In the genomic region with DNA sequence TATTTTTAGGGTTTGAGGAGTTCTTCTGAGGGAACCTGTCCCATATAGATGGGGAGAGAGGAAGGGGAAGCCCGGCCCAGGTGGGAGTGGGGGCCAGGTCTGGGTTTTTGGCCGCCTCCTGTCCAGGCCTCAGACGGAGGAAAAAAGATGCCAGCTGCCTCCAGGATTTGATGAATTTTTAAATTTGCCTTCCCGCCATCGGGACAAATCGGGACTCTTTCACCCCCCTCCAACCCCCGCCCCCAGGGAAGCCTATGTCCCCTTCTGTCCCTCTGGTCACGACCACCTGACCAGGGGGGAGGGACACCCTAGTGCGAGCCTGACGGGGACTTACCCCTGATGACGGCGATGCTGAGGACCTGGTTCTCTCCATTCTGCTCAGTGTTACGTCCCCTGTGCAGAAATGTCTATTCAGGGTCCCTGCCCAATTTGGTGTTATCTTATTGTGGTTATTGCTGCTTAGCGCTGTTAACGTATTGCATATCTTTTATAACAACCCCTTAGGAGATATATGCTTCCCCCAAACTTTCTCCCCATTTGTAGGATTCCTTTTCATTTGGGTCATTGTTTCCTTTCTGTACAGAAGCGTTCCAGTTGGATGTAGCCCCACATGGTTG, we compare ENCODE assay signal across 8 cellular contexts.
DNase-seq lines count a peak whose midpoint lies in the region; ATAC-seq and TF ChIP-seq lines count a peak whose summit lies in the region.

No MANE protein-coding gene starts in this region.

- POLR2A ChIA-PET in HEK293 (lab: Yijun Ruan, JAX): interaction anchor here (0.6 kb wide), 1 partner anchor 349 kb away, joined by 3 read pairs; no protein-coding TSS in a partner anchor

- H3K4me1 Mint-ChIP-seq in T-helper 17 cell: peaks cover 36% of the 10 kb centered on the region

- peaks cover 5% of the 10 kb centered on the region for H3K36me3 Mint-ChIP-seq in T-helper 17 cell (ENCODE audit: low read depth)

- peak overlapping the region; percentile 60; the same call in 1 of the 2 replicates for H3K27ac ChIP-seq in HEK293 (ENCODE audit: extremely low read depth, low read depth, low read length)

- DNase-seq in GM06990 (ENCODE audit: extremely low read depth, insufficient read length) (peak; percentile 24), T-helper 17 cell (no peak), erythroblast (lab: John Stamatoyannopoulos, UW) (peak; percentile 68), myocyte (ENCODE audit: low read depth) (peak; percentile 18), middle frontal gyrus (ENCODE audit: extremely low spot score, low spot score) (no peak)

- H3K27me3 Mint-ChIP-seq in T-helper 17 cell: no peaks in the 10 kb centered on the region

- H3K36me3 ChIP-seq in GM06990 (ENCODE audit: control insufficient read depth, insufficient read depth, low read length) (no peaks in the 10 kb centered on the region), HEK293 (ENCODE audit: control insufficient read depth in 2 of 2, insufficient read depth in 1 of 2, low read length in 2 of 2) (peaks cover 9 to 19% of the 10 kb centered on the region in 2 experiments; a peak in 2 of 3 replicates)

- no peaks in the 10 kb centered on the region for H3K27me3 ChIP-seq in GM06990 (replicated peaks; ENCODE audit: control insufficient read depth, insufficient read depth, low read length)

- TF ChIP-seq POLR2A in erythroblast (IDR thresholded peaks at IDR 0.05; ENCODE audit: low read length): no peak

- H3K4me3 ChIP-seq in GM06990 (replicated peaks; ENCODE audit: low read depth, low read length) (peak overlapping the region; percentile 88), HEK293 (ENCODE audit: low read depth, low read length) (peak overlapping the region; percentile 86)

- TF ChIP-seq CTCF in GM06990 (IDR thresholded peaks at IDR 0.05; ENCODE audit: insufficient read depth, low read length, poor library complexity, severe bottlenecking) (no peak), HEK293 (tag by site-specific recombination; IDR thresholded peaks at IDR 0.05) (no peak)

- peak overlapping the region; percentile 94 for H3K27ac Mint-ChIP-seq in T-helper 17 cell

- peak; percentile 47 for ATAC-seq in T-helper 17 cell
- no peak for ATAC-seq in HG03039 (IDR thresholded peaks at IDR 0.05; ENCODE audit: unreplicated experiment)
- no peak for ATAC-seq in HG03565 (IDR thresholded peaks at IDR 0.05; ENCODE audit: unreplicated experiment)

- CTCF ChIA-PET in HEK293 (lab: Yijun Ruan, JAX): interaction anchor here (0.6 to 2.1 kb wide), 13 partner anchors 11 to 319 kb away, joined by 3 to 13 read pairs (median 4); no protein-coding TSS in a partner anchor

- H3K4me1 ChIP-seq in HEK293 (ENCODE audit: control insufficient read depth, insufficient read depth, low read length): peaks cover 4% of the 10 kb centered on the region

- H3K9me3 ChIP-seq in HEK293 (ENCODE audit: control insufficient read depth, insufficient read depth, low read depth, low read length): no peaks in the 10 kb centered on the region
- no peaks in the 10 kb centered on the region for H3K9me3 ChIP-seq in T-helper 17 cell (ENCODE audit: control insufficient read depth, low read length, poor library complexity, severe bottlenecking)

- H3K4me3 Mint-ChIP-seq in T-helper 17 cell: peak overlapping the region; percentile 98

TF ChIP-seq in HEK293, 187 proteins besides CTCF, POLR2A, EP300 and RAD21 (continues in another document):
- TF ChIP-seq ZNF24 (tag by site-specific recombination; IDR thresholded peaks at IDR 0.05) (no peak), GLIS2 (tag by site-specific recombination; IDR thresholded peaks at IDR 0.05) (peak; percentile 67), ZNF335 (tag by site-specific recombination; conservative IDR thresholded peaks at IDR 0.05) (peak; percentile 45; the same call in 1 of the 2 replicates), PRDM1 (tag by site-specific recombination; IDR thresholded peaks at IDR 0.05) (peak; percentile 83), YY1 (tag by site-specific recombination; IDR thresholded peaks at IDR 0.05) (no peak), ZNF341 (tag by site-specific recombination; IDR thresholded peaks at IDR 0.05; ENCODE audit: low read depth) (0 out of 2 replicates have a peak, but pooled peaks have one; percentile 15), ZNF549 (tag by site-specific recombination; IDR thresholded peaks at IDR 0.05) (no peak), ZNF2 (tag by site-specific recombination; IDR thresholded peaks at IDR 0.05) (0 out of 2 replicates have a peak, but pooled peaks have one; percentile 5), GLIS1 (tag by site-specific recombination; IDR thresholded peaks at IDR 0.05) (0 out of 2 replicates have a peak, but pooled peaks have one; percentile 6), ZIC2 (tag by site-specific recombination; IDR thresholded peaks at IDR 0.05) (peak; percentile 28), ZFP69B (tag by site-specific recombination; IDR thresholded peaks at IDR 0.05) (no peak), PRDM10 (tag by site-specific recombination; IDR thresholded peaks at IDR 0.05) (peak; percentile 99), ZNF596 (tag by site-specific recombination; IDR thresholded peaks at IDR 0.05) (no peak), ZBTB48 (tag by site-specific recombination; IDR thresholded peaks at IDR 0.05) (peak; percentile 94), RBAK (tag by site-specific recombination; IDR thresholded peaks at IDR 0.05) (no peak)
- TF ChIP-seq, protein P1, sequence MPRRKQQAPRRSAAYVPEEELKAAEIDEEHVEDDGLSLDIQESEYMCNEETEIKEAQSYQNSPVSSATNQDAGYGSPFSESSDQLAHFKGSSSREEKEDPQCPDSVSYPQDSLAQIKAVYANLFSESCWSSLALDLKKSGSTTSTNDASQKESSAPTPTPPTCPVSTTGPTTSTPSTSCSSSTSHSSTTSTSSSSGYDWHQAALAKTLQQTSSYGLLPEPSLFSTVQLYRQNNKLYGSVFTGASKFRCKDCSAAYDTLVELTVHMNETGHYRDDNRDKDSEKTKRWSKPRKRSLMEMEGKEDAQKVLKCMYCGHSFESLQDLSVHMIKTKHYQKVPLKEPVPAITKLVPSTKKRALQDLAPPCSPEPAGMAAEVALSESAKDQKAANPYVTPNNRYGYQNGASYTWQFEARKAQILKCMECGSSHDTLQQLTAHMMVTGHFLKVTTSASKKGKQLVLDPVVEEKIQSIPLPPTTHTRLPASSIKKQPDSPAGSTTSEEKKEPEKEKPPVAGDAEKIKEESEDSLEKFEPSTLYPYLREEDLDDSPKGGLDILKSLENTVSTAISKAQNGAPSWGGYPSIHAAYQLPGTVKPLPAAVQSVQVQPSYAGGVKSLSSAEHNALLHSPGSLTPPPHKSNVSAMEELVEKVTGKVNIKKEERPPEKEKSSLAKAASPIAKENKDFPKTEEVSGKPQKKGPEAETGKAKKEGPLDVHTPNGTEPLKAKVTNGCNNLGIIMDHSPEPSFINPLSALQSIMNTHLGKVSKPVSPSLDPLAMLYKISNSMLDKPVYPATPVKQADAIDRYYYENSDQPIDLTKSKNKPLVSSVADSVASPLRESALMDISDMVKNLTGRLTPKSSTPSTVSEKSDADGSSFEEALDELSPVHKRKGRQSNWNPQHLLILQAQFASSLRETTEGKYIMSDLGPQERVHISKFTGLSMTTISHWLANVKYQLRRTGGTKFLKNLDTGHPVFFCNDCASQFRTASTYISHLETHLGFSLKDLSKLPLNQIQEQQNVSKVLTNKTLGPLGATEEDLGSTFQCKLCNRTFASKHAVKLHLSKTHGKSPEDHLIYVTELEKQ (tag by site-specific recombination; IDR thresholded peaks at IDR 0.05; ENCODE audit: borderline replicate concordance): no peak
- TF ChIP-seq, protein P2, sequence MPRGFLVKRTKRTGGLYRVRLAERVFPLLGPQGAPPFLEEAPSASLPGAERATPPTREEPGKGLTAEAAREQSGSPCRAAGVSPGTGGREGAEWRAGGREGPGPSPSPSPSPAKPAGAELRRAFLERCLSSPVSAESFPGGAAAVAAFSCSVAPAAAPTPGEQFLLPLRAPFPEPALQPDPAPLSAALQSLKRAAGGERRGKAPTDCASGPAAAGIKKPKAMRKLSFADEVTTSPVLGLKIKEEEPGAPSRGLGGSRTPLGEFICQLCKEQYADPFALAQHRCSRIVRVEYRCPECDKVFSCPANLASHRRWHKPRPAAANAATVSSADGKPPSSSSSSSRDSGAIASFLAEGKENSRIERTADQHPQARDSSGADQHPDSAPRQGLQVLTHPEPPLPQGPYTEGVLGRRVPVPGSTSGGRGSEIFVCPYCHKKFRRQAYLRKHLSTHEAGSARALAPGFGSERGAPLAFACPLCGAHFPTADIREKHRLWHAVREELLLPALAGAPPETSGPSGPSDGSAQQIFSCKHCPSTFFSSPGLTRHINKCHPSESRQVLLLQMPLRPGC (tag by site-specific recombination; IDR thresholded peaks at IDR 0.05): no peak

Comparison
In these comparisons a context has a peak if more than half of its experiments do, and no peak if none do; other contexts are left out.
1. DNase-seq: peak in GM06990 (single experiment), erythroblast (2 of 2) and myocyte (single experiment); none in T-helper 17 cell (0 of 3) and middle frontal gyrus (single experiment).